Comparison of ENCODE assay signal across 10 cellular contexts in the genomic region with DNA sequence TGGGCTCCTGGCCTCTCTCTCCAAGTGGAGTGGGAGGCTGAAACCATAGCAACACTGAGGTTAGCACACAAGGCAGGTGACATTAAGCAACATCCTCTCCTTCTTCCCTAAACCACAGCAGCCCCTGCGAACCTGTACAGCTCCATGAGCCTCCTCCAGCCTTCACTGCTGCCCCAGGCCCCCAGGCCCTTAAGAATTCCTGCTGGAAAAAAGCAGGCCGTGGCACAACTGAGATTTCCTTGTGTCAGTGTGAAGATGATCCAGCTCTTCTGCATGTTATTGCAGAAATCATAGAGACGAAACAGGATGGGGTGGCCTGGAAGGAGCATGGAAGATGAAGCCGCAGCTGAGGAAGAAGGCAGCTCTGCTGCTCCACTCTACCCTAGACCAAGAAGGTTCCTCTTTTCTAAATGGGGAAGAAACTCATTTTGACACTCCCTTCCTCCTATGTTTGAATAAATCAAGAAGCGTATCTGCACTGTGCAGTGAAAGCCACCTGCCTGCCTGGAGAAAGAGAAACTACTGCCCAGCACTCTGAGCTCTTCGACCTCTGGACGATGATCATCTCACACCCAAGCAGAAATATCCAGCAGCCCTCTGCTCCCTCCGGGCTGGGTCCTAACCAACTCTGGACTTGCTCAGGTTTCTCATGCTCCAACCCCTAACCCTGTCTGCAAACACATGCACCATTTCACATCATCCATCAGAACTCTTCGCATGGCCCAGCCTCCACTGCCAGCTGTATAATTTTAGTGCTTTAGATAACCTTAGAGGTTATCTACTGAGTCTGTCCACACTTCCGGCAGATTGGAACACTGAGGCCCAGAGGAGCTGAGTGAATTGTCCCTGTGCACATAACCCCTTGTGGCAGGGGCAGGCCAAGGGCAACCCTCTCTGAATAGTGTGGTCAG. TPM values are rescaled to one million over a fixed set of nuclear protein-coding genes. Genes with fewer than 3 reads are reported as not detected.
DNase-seq lines count a peak whose midpoint lies in the region; ATAC-seq and TF ChIP-seq lines count a peak whose summit lies in the region.
"Had no signal": no experiment of that assay in that cellular context is flagged by ENCODE, and none has a peak within 500 bp of the region (broad histone marks: within the 10 kb centered on the region; RNA-seq: fewer than 3 reads in every experiment).

No MANE protein-coding gene starts in this region.

- ATAC-seq in GM21619 (IDR thresholded peaks at IDR 0.05; ENCODE audit: unreplicated experiment) (peak; percentile 87), left lobe of liver (peak; percentile 66)
- ATAC-seq: HCT116 had no signal

- no peaks in the 10 kb centered on the region for H3K79me2 ChIP-seq in Karpas-422 (ENCODE audit: low read length)

- TF ChIP-seq POLR2A in GM15510 (IDR thresholded peaks at IDR 0.05; ENCODE audit: borderline replicate concordance, extremely low read depth, insufficient read length) = peak; percentile 25

- H2AFZ ChIP-seq in Karpas-422 (ENCODE audit: low read length) = peak overlapping the region; percentile 82

- no peaks in the 10 kb centered on the region for H3K27me3 ChIP-seq in Karpas-422 (ENCODE audit: low read length)

- no peaks in the 10 kb centered on the region for H4K20me1 ChIP-seq in Karpas-422 (ENCODE audit: insufficient read depth, low read depth, low read length)

- no peaks in the 10 kb centered on the region for H3K9me3 ChIP-seq in Karpas-422 (ENCODE audit: low read length)

- no peaks in the 10 kb centered on the region for H3K36me3 ChIP-seq in Karpas-422 (ENCODE audit: insufficient read depth, low read length)

- DNase-seq in Karpas-422 (peak; percentile 94), left lobe of liver (ENCODE audit: low spot score) (peak; percentile 44), NCI-H187 (lab: John Stamatoyannopoulos, UW) (no peak), cortex of kidney (lab: John Stamatoyannopoulos, UW) (no peak)
- DNase-seq in activated CD8-positive, alpha-beta memory T cell treated with anti-CD3 and anti-CD28 coated beads, Interleukin-2, amount 50 U/mL, for 4 hours = no peak
- no peak for DNase-seq in stimulated activated CD4-positive, alpha-beta T cell treated with anti-CD3 and anti-CD28 coated beads, Interleukin-2, amount 100 ng/mL, for 48 hours
- DNase-seq: activated naive CD8-positive, alpha-beta T cell treated with anti-CD3 and anti-CD28 coated beads, Interleukin-2, amount 10 ng/mL, durations not matched to agents 7 days and 5 days had no signal

- H3K9ac ChIP-seq in Karpas-422 (ENCODE audit: low read length) = peak overlapping the region; percentile 75

- peak overlapping the region; percentile 64 for H3K4me3 ChIP-seq in Karpas-422 (ENCODE audit: low read length)

- peak overlapping the region; percentile 92 for H3K4me2 ChIP-seq in Karpas-422 (ENCODE audit: low read depth, low read length, poor library complexity, severe bottlenecking)

- H3K27ac ChIP-seq in Karpas-422 (ENCODE audit: low read length) = peak overlapping the region; percentile 96

- no peaks in the 10 kb centered on the region for H3K9me2 ChIP-seq in Karpas-422 (replicated peaks; ENCODE audit: insufficient read depth, low read length)

- peaks cover 30% of the 10 kb centered on the region for H3K4me1 ChIP-seq in Karpas-422 (ENCODE audit: low read length)

RNA-seq across cellular contexts. Expression of a gene that starts 20.7 kb away (rescaled TPM):
- total RNA-seq in Karpas-422 (2014; rRNA removed; shearing (Covaris generic); ENCODE audit: low replicate concordance) = 14.6 and 24.1 TPM in 2 replicates
- 15.3 TPM for total RNA-seq in left lobe of liver

RNA-seq across cellular contexts. Expression of a gene that starts 33.0 kb away (rescaled TPM):
- total RNA-seq in Karpas-422 (2014; rRNA removed; shearing (Covaris generic); ENCODE audit: low replicate concordance) = 16.7 and 38.3 TPM in 2 replicates
- total RNA-seq in left lobe of liver = 19.6 TPM

RNA-seq across cellular contexts. Expression of a gene that starts 49.5 kb away (rescaled TPM):
- total RNA-seq in Karpas-422 (2014; rRNA removed; shearing (Covaris generic); ENCODE audit: low replicate concordance) = not detected in 2 replicates
- total RNA-seq in left lobe of liver = not detected
- total RNA-seq: activated naive CD8-positive, alpha-beta T cell treated with anti-CD3 and anti-CD28 coated beads, Interleukin-2, amount 10 ng/mL, durations not matched to agents 7 days and 5 days had no signal

RNA-seq across cellular contexts. Expression of a gene that starts 53.9 kb away (rescaled TPM):
- 27.2 and 62.6 TPM in 2 replicates for total RNA-seq in Karpas-422 (2014; rRNA removed; shearing (Covaris generic); ENCODE audit: low replicate concordance)
- 20.2 TPM for total RNA-seq in left lobe of liver

Comparison
In these comparisons a context has a peak if more than half of its experiments do, and no peak if none do; other contexts are left out.
1. DNase-seq: peak in Karpas-422 (single experiment) and left lobe of liver (single experiment); none in NCI-H187 (0 of 2), cortex of kidney (single experiment), activated CD8-positive, alpha-beta memory T cell treated with anti-CD3 and anti-CD28 coated beads, Interleukin-2, amount 50 U/mL, for 4 hours (single experiment) and stimulated activated CD4-positive, alpha-beta T cell treated with anti-CD3 and anti-CD28 coated beads, Interleukin-2, amount 100 ng/mL, for 48 hours (0 of 2).